Comparison of ENCODE assay signal across 1 cellular context in the genomic region with DNA sequence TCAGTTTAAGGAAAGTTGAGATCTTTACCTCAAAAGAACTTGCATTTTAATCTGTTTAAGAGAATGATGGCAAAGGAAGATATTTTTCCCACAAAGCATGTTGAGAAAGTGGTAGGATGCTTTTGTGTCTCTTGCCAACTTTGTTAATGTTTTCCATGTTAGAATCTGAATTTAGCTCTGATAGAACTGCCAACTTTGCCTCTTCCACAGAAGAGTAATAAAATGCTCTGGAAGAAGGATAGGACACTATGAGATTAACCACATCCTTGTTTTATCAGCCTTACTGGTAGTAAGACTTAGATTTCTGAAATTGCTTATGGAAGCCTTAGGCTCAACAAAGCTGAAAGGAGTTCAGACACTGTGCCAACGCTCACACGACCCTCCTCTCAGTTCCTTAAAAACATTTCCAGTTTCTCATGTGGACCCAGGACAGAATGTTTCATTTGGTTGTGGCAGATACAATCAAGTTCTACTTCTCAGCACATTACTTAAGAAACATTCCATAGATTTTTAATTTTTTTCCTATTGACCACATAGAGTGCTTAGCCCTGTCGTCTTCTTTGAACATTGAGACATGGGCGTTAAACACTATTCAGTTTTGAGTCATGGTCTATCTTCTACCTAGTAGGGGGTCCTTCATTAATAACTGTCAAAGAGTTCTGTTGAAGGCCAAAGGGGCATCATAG.
TF ChIP-seq lines count a peak whose summit lies in the region.

No MANE protein-coding gene starts in this region.

TF ChIP-seq in IMR-90, 13 proteins besides CTCF, POLR2A, EP300 and RAD21:
- TF ChIP-seq, protein P1, sequence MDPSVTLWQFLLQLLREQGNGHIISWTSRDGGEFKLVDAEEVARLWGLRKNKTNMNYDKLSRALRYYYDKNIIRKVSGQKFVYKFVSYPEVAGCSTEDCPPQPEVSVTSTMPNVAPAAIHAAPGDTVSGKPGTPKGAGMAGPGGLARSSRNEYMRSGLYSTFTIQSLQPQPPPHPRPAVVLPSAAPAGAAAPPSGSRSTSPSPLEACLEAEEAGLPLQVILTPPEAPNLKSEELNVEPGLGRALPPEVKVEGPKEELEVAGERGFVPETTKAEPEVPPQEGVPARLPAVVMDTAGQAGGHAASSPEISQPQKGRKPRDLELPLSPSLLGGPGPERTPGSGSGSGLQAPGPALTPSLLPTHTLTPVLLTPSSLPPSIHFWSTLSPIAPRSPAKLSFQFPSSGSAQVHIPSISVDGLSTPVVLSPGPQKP (IDR thresholded peaks at IDR 0.05; ENCODE audit: borderline replicate concordance, low read depth, low read length): no peak
- no peak for TF ChIP-seq CHD1 (IDR thresholded peaks at IDR 0.05; ENCODE audit: low read depth, low read length)
- TF ChIP-seq NFE2L2 (IDR thresholded peaks at IDR 0.05; ENCODE audit: low read depth, low read length): no peak
- no peak for TF ChIP-seq BHLHE40 (IDR thresholded peaks at IDR 0.05; ENCODE audit: low read depth, low read length)
- TF ChIP-seq SMC3 (IDR thresholded peaks at IDR 0.05; ENCODE audit: low read depth, low read length): no peak
- TF ChIP-seq MXI1 (IDR thresholded peaks at IDR 0.05; ENCODE audit: borderline replicate concordance, low read depth, low read length): no peak
- TF ChIP-seq MAZ (IDR thresholded peaks at IDR 0.05; ENCODE audit: borderline replicate concordance, low read depth, low read length): no peak
- TF ChIP-seq CEBPB (IDR thresholded peaks at IDR 0.05; ENCODE audit: low read depth, low read length): no peak
- TF ChIP-seq FOS (IDR thresholded peaks at IDR 0.05; ENCODE audit: low read depth, low read length): no peak
- no peak for TF ChIP-seq RFX5 (IDR thresholded peaks at IDR 0.05; ENCODE audit: low read depth, low read length)
- TF ChIP-seq, protein P2, sequence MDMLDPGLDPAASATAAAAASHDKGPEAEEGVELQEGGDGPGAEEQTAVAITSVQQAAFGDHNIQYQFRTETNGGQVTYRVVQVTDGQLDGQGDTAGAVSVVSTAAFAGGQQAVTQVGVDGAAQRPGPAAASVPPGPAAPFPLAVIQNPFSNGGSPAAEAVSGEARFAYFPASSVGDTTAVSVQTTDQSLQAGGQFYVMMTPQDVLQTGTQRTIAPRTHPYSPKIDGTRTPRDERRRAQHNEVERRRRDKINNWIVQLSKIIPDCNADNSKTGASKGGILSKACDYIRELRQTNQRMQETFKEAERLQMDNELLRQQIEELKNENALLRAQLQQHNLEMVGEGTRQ (IDR thresholded peaks at IDR 0.05; ENCODE audit: low read depth, low read length): no peak
- TF ChIP-seq MAFK (IDR thresholded peaks at IDR 0.05; ENCODE audit: low read depth, low read length): no peak
- no peak for TF ChIP-seq RCOR1 (IDR thresholded peaks at IDR 0.05; ENCODE audit: insufficient replicate concordance, low read length)
